In genomic region chrX:107596651-107597050, GRCh38 we compare ENCODE assay signal across 23 cellular contexts. TPM values are rescaled to one million over a fixed set of nuclear protein-coding genes. Genes with fewer than 3 reads are reported as not detected.
A peak's percentile ranks its signal among the peaks of the same experiment; 100 is the strongest.
DNase-seq lines count a peak whose midpoint lies in the region; ATAC-seq and TF ChIP-seq lines count a peak whose summit lies in the region.
"Had no signal": no experiment of that assay in that cellular context is flagged by ENCODE, and none has a peak within 500 bp of the region (broad histone marks: within the 10 kb centered on the region; RNA-seq: fewer than 3 reads in every experiment).

No MANE protein-coding gene starts in this region.

- no peak for ATAC-seq in left colon
- no peak for ATAC-seq in GM21526 (IDR thresholded peaks at IDR 0.05; ENCODE audit: low FRiP score, unreplicated experiment)
- no peak for ATAC-seq in HG03354 (IDR thresholded peaks at IDR 0.05; ENCODE audit: poor library complexity, severe bottlenecking, unreplicated experiment)
- ATAC-seq: A549, GM23338 had no signal

- H3K27me3 ChIP-seq in HAP-1 (ENCODE audit: low read depth), result no peaks in the 10 kb centered on the region
- H3K27me3 ChIP-seq: Peyer's patch had no signal

- TF ChIP-seq CTCF in Calu3 (IDR thresholded peaks at IDR 0.05; ENCODE audit: unreplicated experiment), result no peak

- no peaks in the 10 kb centered on the region for H3K9me3 Mint-ChIP-seq in Calu3 (ENCODE audit: low read depth, unreplicated experiment)
- H3K9me3 Mint-ChIP-seq: CD4-positive, alpha-beta T cell; GM23338 had no signal

- CTCF ChIA-PET in Calu3 (lab: Charles Lee), result interaction anchor here (0.9 to 1.1 kb wide), 3 partner anchors 18 to 32 kb away, joined by 3 to 4 read pairs (median 3); partner anchors contain the start of gene PRPS1

- in situ Hi-C loops in HAP-1 (cut with MboI; ENCODE audit: low sequenced_read_pairs), result no loop called here

- H3K27me3 Mint-ChIP-seq in Calu3 (ENCODE audit: unreplicated experiment), result no peaks in the 10 kb centered on the region
- H3K27me3 Mint-ChIP-seq: CD4-positive, alpha-beta T cell had no signal

- DNase-seq in Calu3 (peak; percentile 16), HAP-1 (ENCODE audit: low spot score in 2 of 2) (peak; percentile 64 to 92), amniotic epithelial cell (ENCODE audit: low read depth) (peak; percentile 31), renal cortical epithelial cell (ENCODE audit: low read depth) (peak; percentile 21), left colon (no peak)
- DNase-seq: AML-193; CD4-positive, alpha-beta T cell; DMS53; HCEC 1CT; IMR-90; NCI-H1092; NCI-H1417 treated with DMSO at 0.1 percent for 48 hours; NCI-H1694 treated with DMSO at 0.1 percent for 48 hours; NCI-H2081; NCI-H2227 treated with DMSO at 0.1 percent for 48 hours; NCI-H526 treated with DMSO at 0.1 percent for 48 hours; Peyer's patch; SHP77 treated with DMSO at 0.1 percent for 48 hours had no signal

- intact Hi-C loops in Calu3 (cut with micrococcal nuclease; ENCODE audit: unreplicated experiment) (no loop called here), left colon (cut with DNase I, micrococcal nuclease) (no loop called here)

- H3K36me3 ChIP-seq in HAP-1 (replicated peaks), result no peaks in the 10 kb centered on the region
- H3K36me3 ChIP-seq: BLaER1 treated with 17β-estradiol and CSF1 and Interleukin-3, amounts not matched to agents 10 nM and 100 nM; Peyer's patch had no signal

- no peaks in the 10 kb centered on the region for H3K36me3 Mint-ChIP-seq in Calu3 (ENCODE audit: insufficient read depth, unreplicated experiment)

- H3K4me3 ChIP-seq in HAP-1, result no peak overlapping the region
- H3K4me3 ChIP-seq: A549; BLaER1 treated with 17β-estradiol and CSF1 and Interleukin-3, amounts not matched to agents 10 nM and 100 nM; GM23338; Peyer's patch had no signal

- peaks cover 2% of the 10 kb centered on the region; the same call in 1 of the 2 replicates for H3K9me3 ChIP-seq in HAP-1
- H3K9me3 ChIP-seq: A549, Peyer's patch had no signal

- H3K4me1 ChIP-seq in HAP-1, result peaks cover 17% of the 10 kb centered on the region
- H3K4me1 ChIP-seq: A549, Peyer's patch had no signal

- no peak overlapping the region for H3K4me3 Mint-ChIP-seq in Calu3 (ENCODE audit: low read depth, unreplicated experiment)
- H3K4me3 Mint-ChIP-seq: CD4-positive, alpha-beta T cell; GM23338 had no signal

- H3K4me1 Mint-ChIP-seq in Calu3 (ENCODE audit: low read depth, unreplicated experiment), result peaks cover 15% of the 10 kb centered on the region

- BruUV-seq in Calu3 (replicated peaks; lab: Mats Ljungman, UMichigan), result no TSS peak

- no peak overlapping the region for H3K27ac Mint-ChIP-seq in Calu3 (ENCODE audit: unreplicated experiment)
- H3K27ac Mint-ChIP-seq: CD4-positive, alpha-beta T cell; GM23338 had no signal

RNA-seq across cellular contexts. Expression of gene PRPS1, which starts 31.7 kb away (rescaled TPM):
- total RNA-seq in Calu3 (2022) (62.5 and 72.5 TPM in 2 replicates), renal cortical epithelial cell (74.9 and 89.8 TPM in 2 replicates), left colon (1 to 10 TPM; 8.1 to 9.4 TPM)

Comparison
In these comparisons a context has a peak if more than half of its experiments do, and no peak if none do; other contexts are left out.
1. DNase-seq: peak in Calu3 (single experiment), HAP-1 (2 of 2), amniotic epithelial cell (single experiment) and renal cortical epithelial cell (single experiment); none in left colon (0 of 2).